Comparison of ENCODE assay signal across 9 cellular contexts in genomic region chr16:4261557-4262172, GRCh38. TPM values are rescaled to one million over a fixed set of nuclear protein-coding genes. Genes with fewer than 3 reads are reported as not detected.
DNase-seq lines count a peak whose midpoint lies in the region; ATAC-seq and TF ChIP-seq lines count a peak whose summit lies in the region.
"Had no signal": no experiment of that assay in that cellular context is flagged by ENCODE, and none has a peak within 500 bp of the region (broad histone marks: within the 10 kb centered on the region; RNA-seq: fewer than 3 reads in every experiment).

No MANE protein-coding gene starts in this region.

- WGBS in thyroid gland, 2 donors: 88 to 91% methylated on average over 34 of the region's 35 CpGs

- TF ChIP-seq CTCF in GM10248 (IDR thresholded peaks at IDR 0.05; ENCODE audit: control extremely low read depth, extremely low read depth, low read depth, missing control alignments): peak; percentile 40
- peak; percentile 14 to 59 (median 30) for TF ChIP-seq CTCF in thyroid gland (IDR thresholded peaks at IDR 0.05)

- H3K4me3 Mint-ChIP-seq in activated naive CD8-positive, alpha-beta T cell treated with anti-CD3 and anti-CD28 coated beads, Interleukin-2, amount 50 U/mL, for 24 hours: no peak overlapping the region

- POLR2A ChIA-PET in GM10248 (lab: Yijun Ruan, JAX): no interaction called here

- no peaks in the 10 kb centered on the region for H3K27me3 ChIP-seq in thyroid gland

- CTCF ChIA-PET in GM10248 (lab: Yijun Ruan, JAX): interaction anchor here (0.9 to 10.5 kb wide), 5 partner anchors 7 to 279 kb away, joined by 3 to 103 read pairs (median 3); no protein-coding TSS in a partner anchor

- no peak overlapping the region for H3K27ac ChIP-seq in thyroid gland
- H3K27ac ChIP-seq: SK-N-MC had no signal

- H3K9me3 ChIP-seq in thyroid gland: no peaks in the 10 kb centered on the region

- H3K9me3 Mint-ChIP-seq in activated naive CD8-positive, alpha-beta T cell treated with anti-CD3 and anti-CD28 coated beads, Interleukin-2, amount 50 U/mL, for 24 hours: no peaks in the 10 kb centered on the region

- no peak for TF ChIP-seq POLR2A in thyroid gland (IDR thresholded peaks at IDR 0.05)

- H3K36me3 ChIP-seq in thyroid gland: no peaks in the 10 kb centered on the region

- H3K36me3 Mint-ChIP-seq in activated naive CD8-positive, alpha-beta T cell treated with anti-CD3 and anti-CD28 coated beads, Interleukin-2, amount 50 U/mL, for 24 hours (ENCODE audit: low read depth): peaks cover 27% of the 10 kb centered on the region

- no peak overlapping the region for H3K4me3 ChIP-seq in thyroid gland (replicated peaks in 1 of 3)
- H3K4me3 ChIP-seq: SK-N-MC had no signal

- H3K27me3 Mint-ChIP-seq in activated naive CD8-positive, alpha-beta T cell treated with anti-CD3 and anti-CD28 coated beads, Interleukin-2, amount 50 U/mL, for 24 hours: no peaks in the 10 kb centered on the region

- peak; percentile 49 for DNase-seq in GM10248 (ENCODE audit: extremely low spot score)
- peak; percentile 9 for DNase-seq in NCI-H526 treated with DMSO at 0.1 percent for 48 hours (lab: John Stamatoyannopoulos, UW)
- DNase-seq in activated naive CD8-positive, alpha-beta T cell treated with anti-CD3 and anti-CD28 coated beads, Interleukin-2, amount 50 U/mL, for 24 hours: peak; percentile 64
- DNase-seq in left lobe of liver (ENCODE audit: low spot score): no peak
- peak in 1 of 2 donors; percentile 17 for DNase-seq in thyroid gland
- DNase-seq in LoVo (ENCODE audit: low spot score): no peak

- intact Hi-C loops in thyroid gland (cut with DNase I): no loop called here

- no peaks in the 10 kb centered on the region for H3K4me1 Mint-ChIP-seq in activated naive CD8-positive, alpha-beta T cell treated with anti-CD3 and anti-CD28 coated beads, Interleukin-2, amount 50 U/mL, for 24 hours

- H3K27ac Mint-ChIP-seq in activated naive CD8-positive, alpha-beta T cell treated with anti-CD3 and anti-CD28 coated beads, Interleukin-2, amount 50 U/mL, for 24 hours: no peak overlapping the region

- ATAC-seq in activated naive CD8-positive, alpha-beta T cell treated with anti-CD3 and anti-CD28 coated beads, Interleukin-2, amount 50 U/mL, for 24 hours: peak; percentile 40
- peak; percentile 43 for ATAC-seq in left lobe of liver
- ATAC-seq in HG03108 (IDR thresholded peaks at IDR 0.05; ENCODE audit: unreplicated experiment): no peak
- ATAC-seq in GM21515 (IDR thresholded peaks at IDR 0.05; ENCODE audit: unreplicated experiment): no peak

- peaks cover 4 to 11% of the 10 kb centered on the region in 2 donors for H3K4me1 ChIP-seq in thyroid gland

RNA-seq across cellular contexts. Expression of gene TFAP4, which starts 11.2 kb away (rescaled TPM):
- total RNA-seq in left lobe of liver: 5.0 TPM
- 1 to 10 TPM; 3.8 to 6.3 (median 5.4) TPM for total RNA-seq in thyroid gland

RNA-seq across cellular contexts. Expression of gene SRL, which starts 19.8 kb away (rescaled TPM):
- 0.15 TPM for total RNA-seq in left lobe of liver
- 1 to 10 TPM in 1 of 4 donors, under 1 TPM in 3; 0.67 to 1.1 (median 0.84) TPM for total RNA-seq in thyroid gland

RNA-seq across cellular contexts. Expression of gene GLIS2, which starts 54.2 kb away (rescaled TPM):
- total RNA-seq in left lobe of liver: 1.6 TPM
- 1 to 10 TPM; 5.5 to 7.6 (median 6.7) TPM for total RNA-seq in thyroid gland

Comparison
In these comparisons a context has a peak if more than half of its experiments do, and no peak if none do; other contexts are left out.
1. DNase-seq: peak in GM10248 (single experiment), NCI-H526 treated with DMSO at 0.1 percent for 48 hours (single experiment) and activated naive CD8-positive, alpha-beta T cell treated with anti-CD3 and anti-CD28 coated beads, Interleukin-2, amount 50 U/mL, for 24 hours (single experiment); none in left lobe of liver (single experiment) and LoVo (single experiment).
2. ATAC-seq: peak in activated naive CD8-positive, alpha-beta T cell treated with anti-CD3 and anti-CD28 coated beads, Interleukin-2, amount 50 U/mL, for 24 hours (single experiment) and left lobe of liver (single experiment); none in HG03108 (single experiment) and GM21515 (single experiment).